1 cellular context compared by ENCODE assay signal in the genomic region with DNA sequence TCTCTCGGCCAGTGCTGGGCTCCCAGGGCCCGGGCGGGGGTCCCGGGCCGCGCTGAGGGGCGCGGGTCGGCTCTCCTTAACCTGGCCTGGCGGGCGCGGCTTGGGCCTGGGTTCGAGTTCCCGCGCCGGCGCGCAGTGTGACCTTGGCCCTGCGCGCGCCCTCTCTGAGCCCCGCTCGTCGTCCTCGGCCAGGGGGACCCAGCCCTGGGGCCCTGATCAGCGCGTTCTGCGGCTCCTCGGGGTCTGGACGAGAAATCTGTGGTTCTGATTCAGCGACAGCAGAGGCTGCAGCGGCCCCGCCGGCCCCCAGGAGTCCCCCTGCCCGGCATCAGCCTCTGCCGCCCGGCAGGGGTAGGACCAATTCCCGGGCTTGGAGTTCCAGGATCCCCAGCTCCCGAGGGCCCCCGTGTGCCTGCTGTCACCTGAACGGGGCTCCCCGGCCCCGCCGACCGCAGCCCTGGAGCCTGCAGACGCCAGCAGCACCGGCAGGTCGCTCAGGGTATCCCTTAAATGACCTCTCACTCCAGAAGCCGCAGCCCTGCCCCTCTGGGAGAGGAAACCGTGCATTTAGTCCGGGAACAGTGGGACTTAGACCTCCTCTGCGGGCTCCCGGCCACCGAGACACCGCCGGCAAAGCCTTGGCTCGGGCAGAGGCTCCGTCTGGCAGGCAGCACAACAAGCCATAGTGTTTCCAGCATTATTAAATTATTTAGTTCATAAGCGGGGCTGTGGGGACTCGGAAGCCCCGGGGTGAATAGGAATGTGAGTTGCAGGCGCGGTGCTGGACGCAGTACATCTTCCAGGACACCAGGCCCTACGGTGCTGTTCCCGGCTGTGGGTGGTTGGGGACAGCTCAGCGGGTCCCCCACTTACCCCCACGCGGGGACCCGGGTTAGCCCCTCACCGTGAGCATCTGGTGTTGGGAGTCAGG.
TF ChIP-seq lines count a peak whose summit lies in the region.

No MANE protein-coding gene starts in this region.

TF ChIP-seq in HepG2, 621 proteins besides CTCF, POLR2A, EP300 and RAD21 (continued from another document and continues in another):
- TF ChIP-seq, protein P1, sequence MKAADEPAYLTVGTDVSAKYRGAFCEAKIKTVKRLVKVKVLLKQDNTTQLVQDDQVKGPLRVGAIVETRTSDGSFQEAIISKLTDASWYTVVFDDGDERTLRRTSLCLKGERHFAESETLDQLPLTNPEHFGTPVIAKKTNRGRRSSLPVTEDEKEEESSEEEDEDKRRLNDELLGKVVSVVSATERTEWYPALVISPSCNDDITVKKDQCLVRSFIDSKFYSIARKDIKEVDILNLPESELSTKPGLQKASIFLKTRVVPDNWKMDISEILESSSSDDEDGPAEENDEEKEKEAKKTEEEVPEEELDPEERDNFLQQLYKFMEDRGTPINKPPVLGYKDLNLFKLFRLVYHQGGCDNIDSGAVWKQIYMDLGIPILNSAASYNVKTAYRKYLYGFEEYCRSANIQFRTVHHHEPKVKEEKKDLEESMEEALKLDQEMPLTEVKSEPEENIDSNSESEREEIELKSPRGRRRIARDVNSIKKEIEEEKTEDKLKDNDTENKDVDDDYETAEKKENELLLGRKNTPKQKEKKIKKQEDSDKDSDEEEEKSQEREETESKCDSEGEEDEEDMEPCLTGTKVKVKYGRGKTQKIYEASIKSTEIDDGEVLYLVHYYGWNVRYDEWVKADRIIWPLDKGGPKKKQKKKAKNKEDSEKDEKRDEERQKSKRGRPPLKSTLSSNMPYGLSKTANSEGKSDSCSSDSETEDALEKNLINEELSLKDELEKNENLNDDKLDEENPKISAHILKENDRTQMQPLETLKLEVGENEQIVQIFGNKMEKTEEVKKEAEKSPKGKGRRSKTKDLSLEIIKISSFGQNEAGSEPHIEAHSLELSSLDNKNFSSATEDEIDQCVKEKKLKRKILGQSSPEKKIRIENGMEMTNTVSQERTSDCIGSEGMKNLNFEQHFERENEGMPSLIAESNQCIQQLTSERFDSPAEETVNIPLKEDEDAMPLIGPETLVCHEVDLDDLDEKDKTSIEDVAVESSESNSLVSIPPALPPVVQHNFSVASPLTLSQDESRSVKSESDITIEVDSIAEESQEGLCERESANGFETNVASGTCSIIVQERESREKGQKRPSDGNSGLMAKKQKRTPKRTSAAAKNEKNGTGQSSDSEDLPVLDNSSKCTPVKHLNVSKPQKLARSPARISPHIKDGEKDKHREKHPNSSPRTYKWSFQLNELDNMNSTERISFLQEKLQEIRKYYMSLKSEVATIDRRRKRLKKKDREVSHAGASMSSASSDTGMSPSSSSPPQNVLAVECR (CRISPR knock-in tag; IDR thresholded peaks at IDR 0.05; ENCODE audit: borderline replicate concordance) = 0 out of 2 replicates have a peak, but pooled peaks have one; percentile 23
- TF ChIP-seq CCDC6 (CRISPR knock-in tag; IDR thresholded peaks at IDR 0.05) = no peak
- 0 out of 2 replicates have a peak, but pooled peaks have one; percentile 7 for TF ChIP-seq DR1 (CRISPR knock-in tag; IDR thresholded peaks at IDR 0.05)
- TF ChIP-seq NPAS2 (CRISPR knock-in tag; IDR thresholded peaks at IDR 0.05; ENCODE audit: borderline replicate concordance) = no peak
- TF ChIP-seq, protein P2, sequence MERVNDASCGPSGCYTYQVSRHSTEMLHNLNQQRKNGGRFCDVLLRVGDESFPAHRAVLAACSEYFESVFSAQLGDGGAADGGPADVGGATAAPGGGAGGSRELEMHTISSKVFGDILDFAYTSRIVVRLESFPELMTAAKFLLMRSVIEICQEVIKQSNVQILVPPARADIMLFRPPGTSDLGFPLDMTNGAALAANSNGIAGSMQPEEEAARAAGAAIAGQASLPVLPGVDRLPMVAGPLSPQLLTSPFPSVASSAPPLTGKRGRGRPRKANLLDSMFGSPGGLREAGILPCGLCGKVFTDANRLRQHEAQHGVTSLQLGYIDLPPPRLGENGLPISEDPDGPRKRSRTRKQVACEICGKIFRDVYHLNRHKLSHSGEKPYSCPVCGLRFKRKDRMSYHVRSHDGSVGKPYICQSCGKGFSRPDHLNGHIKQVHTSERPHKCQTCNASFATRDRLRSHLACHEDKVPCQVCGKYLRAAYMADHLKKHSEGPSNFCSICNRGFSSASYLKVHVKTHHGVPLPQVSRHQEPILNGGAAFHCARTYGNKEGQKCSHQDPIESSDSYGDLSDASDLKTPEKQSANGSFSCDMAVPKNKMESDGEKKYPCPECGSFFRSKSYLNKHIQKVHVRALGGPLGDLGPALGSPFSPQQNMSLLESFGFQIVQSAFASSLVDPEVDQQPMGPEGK (CRISPR knock-in tag; IDR thresholded peaks at IDR 0.05) = 0 out of 2 replicates have a peak, but pooled peaks have one; percentile 18
- TF ChIP-seq ETV6 (CRISPR knock-in tag; conservative IDR thresholded peaks at IDR 0.05) = 0 out of 2 replicates have a peak, but pooled peaks have one; percentile 33
- TF ChIP-seq ZNF235 (CRISPR knock-in tag; IDR thresholded peaks at IDR 0.05; ENCODE audit: borderline replicate concordance) = no peak
- TF ChIP-seq, protein P3, sequence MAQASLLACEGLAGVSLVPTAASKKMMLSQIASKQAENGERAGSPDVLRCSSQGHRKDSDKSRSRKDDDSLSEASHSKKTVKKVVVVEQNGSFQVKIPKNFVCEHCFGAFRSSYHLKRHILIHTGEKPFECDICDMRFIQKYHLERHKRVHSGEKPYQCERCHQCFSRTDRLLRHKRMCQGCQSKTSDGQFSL (CRISPR knock-in tag; IDR thresholded peaks at IDR 0.05) = no peak
- no peak for TF ChIP-seq NFRKB (IDR thresholded peaks at IDR 0.05)
- TF ChIP-seq ZNF446 (CRISPR knock-in tag; IDR thresholded peaks at IDR 0.05) = no peak
- TF ChIP-seq ZNF768 (CRISPR knock-in tag; IDR thresholded peaks at IDR 0.05) = peak; percentile 100
- TF ChIP-seq ZNF552 (CRISPR knock-in tag; IDR thresholded peaks at IDR 0.05; ENCODE audit: borderline replicate concordance) = no peak
- no peak for TF ChIP-seq HNF4G (IDR thresholded peaks at IDR 0.05; ENCODE audit: borderline replicate concordance, low read depth, low read length)
- TF ChIP-seq HNF4G (CRISPR knock-in tag; IDR thresholded peaks at IDR 0.05; ENCODE audit: borderline replicate concordance, low read depth) = no peak
- TF ChIP-seq CCAR2 (optimal IDR thresholded peaks at IDR 0.05; ENCODE audit: low read depth, low read length) = no peak
- no peak for TF ChIP-seq ARNT2 (CRISPR knock-in tag; IDR thresholded peaks at IDR 0.05; ENCODE audit: low read depth)
- peak; percentile 60 for TF ChIP-seq TAF15 (IDR thresholded peaks at IDR 0.05; ENCODE audit: low read depth, low read length, poor library complexity, severe bottlenecking)
- no peak for TF ChIP-seq ZNF331 (CRISPR knock-in tag; IDR thresholded peaks at IDR 0.05)
- TF ChIP-seq, protein P4, sequence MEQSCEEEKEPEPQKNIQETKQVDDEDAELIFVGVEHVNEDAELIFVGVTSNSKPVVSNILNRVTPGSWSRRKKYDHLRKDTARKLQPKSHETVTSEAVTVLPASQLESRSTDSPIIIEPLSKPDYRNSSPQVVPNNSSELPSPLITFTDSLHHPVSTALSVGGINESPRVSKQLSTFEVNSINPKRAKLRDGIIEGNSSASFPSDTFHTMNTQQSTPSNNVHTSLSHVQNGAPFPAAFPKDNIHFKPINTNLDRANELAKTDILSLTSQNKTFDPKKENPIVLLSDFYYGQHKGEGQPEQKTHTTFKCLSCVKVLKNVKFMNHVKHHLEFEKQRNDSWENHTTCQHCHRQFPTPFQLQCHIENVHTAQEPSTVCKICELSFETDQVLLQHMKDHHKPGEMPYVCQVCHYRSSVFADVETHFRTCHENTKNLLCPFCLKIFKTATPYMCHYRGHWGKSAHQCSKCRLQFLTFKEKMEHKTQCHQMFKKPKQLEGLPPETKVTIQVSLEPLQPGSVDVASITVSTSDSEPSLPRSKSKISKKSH (CRISPR knock-in tag; IDR thresholded peaks at IDR 0.05; ENCODE audit: borderline replicate concordance) = no peak
- TF ChIP-seq NFKB2 (CRISPR knock-in tag; IDR thresholded peaks at IDR 0.05; ENCODE audit: borderline replicate concordance) = 0 out of 2 replicates have a peak, but pooled peaks have one; percentile 11
- TF ChIP-seq PCBP1 (IDR thresholded peaks at IDR 0.05; ENCODE audit: borderline replicate concordance, low read depth, low read length) = 0 out of 2 replicates have a peak, but pooled peaks have one; percentile 10
- TF ChIP-seq, protein P5, sequence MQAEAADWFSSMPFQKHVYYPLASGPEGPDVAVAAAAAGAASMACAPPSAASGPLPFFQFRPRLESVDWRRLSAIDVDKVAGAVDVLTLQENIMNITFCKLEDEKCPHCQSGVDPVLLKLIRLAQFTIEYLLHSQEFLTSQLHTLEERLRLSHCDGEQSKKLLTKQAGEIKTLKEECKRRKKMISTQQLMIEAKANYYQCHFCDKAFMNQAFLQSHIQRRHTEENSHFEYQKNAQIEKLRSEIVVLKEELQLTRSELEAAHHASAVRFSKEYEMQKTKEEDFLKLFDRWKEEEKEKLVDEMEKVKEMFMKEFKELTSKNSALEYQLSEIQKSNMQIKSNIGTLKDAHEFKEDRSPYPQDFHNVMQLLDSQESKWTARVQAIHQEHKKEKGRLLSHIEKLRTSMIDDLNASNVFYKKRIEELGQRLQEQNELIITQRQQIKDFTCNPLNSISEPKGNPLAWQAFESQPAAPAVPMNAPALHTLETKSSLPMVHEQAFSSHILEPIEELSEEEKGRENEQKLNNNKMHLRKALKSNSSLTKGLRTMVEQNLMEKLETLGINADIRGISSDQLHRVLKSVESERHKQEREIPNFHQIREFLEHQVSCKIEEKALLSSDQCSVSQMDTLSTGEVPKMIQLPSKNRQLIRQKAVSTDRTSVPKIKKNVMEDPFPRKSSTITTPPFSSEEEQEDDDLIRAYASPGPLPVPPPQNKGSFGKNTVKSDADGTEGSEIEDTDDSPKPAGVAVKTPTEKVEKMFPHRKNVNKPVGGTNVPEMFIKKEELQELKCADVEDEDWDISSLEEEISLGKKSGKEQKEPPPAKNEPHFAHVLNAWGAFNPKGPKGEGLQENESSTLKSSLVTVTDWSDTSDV (CRISPR knock-in tag; IDR thresholded peaks at IDR 0.05) = no peak
- TF ChIP-seq, protein P6, sequence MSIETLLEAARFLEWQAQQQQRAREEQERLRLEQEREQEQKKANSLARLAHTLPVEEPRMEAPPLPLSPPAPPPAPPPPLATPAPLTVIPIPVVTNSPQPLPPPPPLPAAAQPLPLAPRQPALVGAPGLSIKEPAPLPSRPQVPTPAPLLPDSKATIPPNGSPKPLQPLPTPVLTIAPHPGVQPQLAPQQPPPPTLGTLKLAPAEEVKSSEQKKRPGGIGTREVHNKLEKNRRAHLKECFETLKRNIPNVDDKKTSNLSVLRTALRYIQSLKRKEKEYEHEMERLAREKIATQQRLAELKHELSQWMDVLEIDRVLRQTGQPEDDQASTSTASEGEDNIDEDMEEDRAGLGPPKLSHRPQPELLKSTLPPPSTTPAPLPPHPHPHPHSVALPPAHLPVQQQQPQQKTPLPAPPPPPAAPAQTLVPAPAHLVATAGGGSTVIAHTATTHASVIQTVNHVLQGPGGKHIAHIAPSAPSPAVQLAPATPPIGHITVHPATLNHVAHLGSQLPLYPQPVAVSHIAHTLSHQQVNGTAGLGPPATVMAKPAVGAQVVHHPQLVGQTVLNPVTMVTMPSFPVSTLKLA (IDR thresholded peaks at IDR 0.05) = no peak
- TF ChIP-seq ZMYM3 (CRISPR knock-in tag; IDR thresholded peaks at IDR 0.05) = peak; percentile 68; the same call in 1 of the 2 replicates
- no peak; the same call in 1 of the 2 replicates for TF ChIP-seq ESRRA (CRISPR knock-in tag; IDR thresholded peaks at IDR 0.05; ENCODE audit: low read depth)
- TF ChIP-seq ZFP36L2 (CRISPR knock-in tag; IDR thresholded peaks at IDR 0.05) = no peak
- TF ChIP-seq, protein P7, sequence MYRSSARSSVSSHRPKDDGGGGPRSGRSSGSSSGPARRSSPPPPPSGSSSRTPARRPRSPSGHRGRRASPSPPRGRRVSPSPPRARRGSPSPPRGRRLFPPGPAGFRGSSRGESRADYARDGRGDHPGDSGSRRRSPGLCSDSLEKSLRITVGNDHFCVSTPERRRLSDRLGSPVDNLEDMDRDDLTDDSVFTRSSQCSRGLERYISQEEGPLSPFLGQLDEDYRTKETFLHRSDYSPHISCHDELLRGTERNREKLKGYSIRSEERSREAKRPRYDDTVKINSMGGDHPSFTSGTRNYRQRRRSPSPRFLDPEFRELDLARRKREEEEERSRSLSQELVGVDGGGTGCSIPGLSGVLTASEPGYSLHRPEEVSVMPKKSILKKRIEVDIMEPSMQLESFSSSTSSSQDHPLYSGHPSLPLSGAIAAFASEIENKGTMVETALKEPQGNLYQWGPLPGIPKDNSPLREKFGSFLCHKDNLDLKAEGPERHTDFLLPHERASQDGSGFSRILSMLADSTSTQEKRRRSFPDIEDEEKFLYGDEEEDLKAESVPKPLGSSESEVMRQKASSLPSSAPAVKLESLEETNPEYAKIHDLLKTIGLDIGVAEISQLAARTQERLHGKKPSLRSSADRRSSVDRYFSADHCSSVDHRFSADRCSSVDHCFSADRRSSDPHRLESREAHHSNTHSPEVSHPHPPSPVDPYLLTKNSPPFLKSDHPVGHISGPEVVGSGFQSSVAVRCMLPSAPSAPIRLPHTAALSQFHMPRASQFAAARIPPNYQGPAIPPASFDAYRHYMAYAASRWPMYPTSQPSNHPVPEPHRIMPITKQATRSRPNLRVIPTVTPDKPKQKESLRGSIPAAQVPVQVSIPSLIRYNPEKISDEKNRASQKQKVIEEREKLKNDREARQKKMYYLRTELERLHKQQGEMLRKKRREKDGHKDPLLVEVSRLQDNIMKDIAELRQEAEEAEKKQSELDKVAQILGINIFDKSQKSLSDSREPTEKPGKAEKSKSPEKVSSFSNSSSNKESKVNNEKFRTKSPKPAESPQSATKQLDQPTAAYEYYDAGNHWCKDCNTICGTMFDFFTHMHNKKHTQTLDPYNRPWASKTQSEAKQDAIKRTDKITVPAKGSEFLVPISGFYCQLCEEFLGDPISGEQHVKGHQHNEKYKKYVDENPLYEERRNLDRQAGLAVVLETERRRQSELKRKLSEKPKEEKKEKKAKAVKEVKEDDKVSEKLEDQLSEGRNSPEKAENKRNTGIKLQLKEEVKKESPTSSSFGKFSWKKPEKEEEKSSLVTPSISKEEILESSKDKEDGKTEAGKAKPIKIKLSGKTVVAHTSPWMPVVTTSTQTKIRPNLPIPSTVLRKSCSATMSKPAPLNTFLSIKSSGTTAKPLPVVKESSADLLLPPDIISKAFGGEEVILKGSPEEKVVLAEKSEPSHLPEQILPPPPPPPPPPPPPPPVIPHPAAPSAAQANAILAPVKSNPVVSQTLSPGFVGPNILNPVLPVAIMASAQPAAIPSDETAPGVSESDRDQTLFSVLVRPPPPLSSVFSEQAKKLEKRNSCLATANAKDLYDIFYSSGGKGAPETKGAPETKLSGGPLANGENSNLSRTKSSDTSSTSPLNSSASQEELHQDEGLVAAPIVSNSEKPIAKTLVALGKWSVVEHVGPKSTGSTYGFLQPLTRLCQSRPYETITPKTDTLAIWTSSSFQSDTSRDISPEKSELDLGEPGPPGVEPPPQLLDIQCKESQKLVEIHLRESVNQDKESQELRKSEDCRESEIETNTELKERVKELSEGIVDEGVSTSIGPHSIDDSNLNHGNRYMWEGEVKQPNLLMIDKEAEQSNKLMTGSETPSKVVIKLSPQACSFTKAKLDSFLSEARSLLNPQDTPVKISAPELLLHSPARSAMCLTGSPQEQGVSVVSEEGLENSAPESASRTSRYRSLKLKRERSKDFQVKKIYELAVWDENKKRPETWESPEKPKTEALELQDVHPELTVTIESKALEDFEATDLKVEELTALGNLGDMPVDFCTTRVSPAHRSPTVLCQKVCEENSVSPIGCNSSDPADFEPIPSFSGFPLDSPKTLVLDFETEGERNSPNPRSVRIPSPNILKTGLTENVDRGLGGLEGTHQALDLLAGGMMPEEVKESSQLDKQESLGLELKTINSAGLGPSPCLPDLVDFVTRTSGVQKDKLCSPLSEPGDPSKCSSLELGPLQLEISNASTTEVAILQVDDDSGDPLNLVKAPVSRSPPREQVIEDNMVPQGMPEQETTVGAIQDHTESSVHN (CRISPR knock-in tag; IDR thresholded peaks at IDR 0.05) = no peak
- no peak for TF ChIP-seq ZFP37 (CRISPR knock-in tag; IDR thresholded peaks at IDR 0.05; ENCODE audit: borderline replicate concordance)
- 0 out of 2 replicates have a peak, but pooled peaks have one; percentile 27 for TF ChIP-seq ZBTB7A (CRISPR knock-in tag; IDR thresholded peaks at IDR 0.05)
- no peak for TF ChIP-seq ZNF484 (CRISPR knock-in tag; IDR thresholded peaks at IDR 0.05; ENCODE audit: borderline replicate concordance, low read depth)
